Comparison of ENCODE assay signal across 18 cellular contexts in genomic region chr1:222995230-222995580, GRCh38.
DNase-seq lines count a peak whose midpoint lies in the region; ATAC-seq and TF ChIP-seq lines count a peak whose summit lies in the region.
"Had no signal": no experiment of that assay in that cellular context is flagged by ENCODE, and none has a peak within 500 bp of the region (broad histone marks: within the 10 kb centered on the region; RNA-seq: fewer than 3 reads in every experiment).

No MANE protein-coding gene starts in this region.

- H3K4ac ChIP-seq in H9 (ENCODE audit: low read depth, low read length), result no peak overlapping the region

- no peaks in the 10 kb centered on the region for H3K36me3 ChIP-seq in A673 (ENCODE audit: insufficient read depth, low read length, poor library complexity, severe bottlenecking)
- H3K36me3 ChIP-seq in adipocyte (ENCODE audit: control insufficient read depth, insufficient read depth, low read length, severe bottlenecking), result no peaks in the 10 kb centered on the region
- peaks cover 0 to 4% of the 10 kb centered on the region in 2 donors for H3K36me3 ChIP-seq in left lung
- peaks cover 0 to 11% (median 0%) of the 10 kb centered on the region in 3 donors for H3K36me3 ChIP-seq in esophagus squamous epithelium

- WGBS in H9 (ENCODE audit: extremely low coverage, insufficient read length, low lambda C conversion rate), result no CpG with 5 or more reads among the region's 3 CpGs
- 76 to 100% methylated on average over 3 of the region's 3 CpGs for WGBS in esophagus squamous epithelium, 2 donors

- no peaks in the 10 kb centered on the region for H3K23me2 ChIP-seq in H9 (ENCODE audit: insufficient read length, low read depth, low read length, poor library complexity, severe bottlenecking)

- no peaks in the 10 kb centered on the region for H3K9me3 Mint-ChIP-seq in H9
- H3K9me3 Mint-ChIP-seq in activated T-cell treated with anti-CD3 and anti-CD28 coated beads, Interleukin-2, amount 50 U/mL, for 24 hours, result no peaks in the 10 kb centered on the region

- H3K4me3 ChIP-seq in A673 (ENCODE audit: low read depth, low read length, poor library complexity, severe bottlenecking), result no peak overlapping the region
- peak overlapping the region; percentile 45 for H3K4me3 ChIP-seq in adipocyte (ENCODE audit: low read length)
- no peak overlapping the region for H3K4me3 ChIP-seq in left lung
- no peak overlapping the region for H3K4me3 ChIP-seq in esophagus squamous epithelium

- TF ChIP-seq CTCF in A673 (conservative IDR thresholded peaks at IDR 0.05; ENCODE audit: low read depth, low read length) (no peak), H9 (conservative IDR thresholded peaks at IDR 0.05) (no peak), left lung (IDR thresholded peaks at IDR 0.05) (no peak), esophagus squamous epithelium (IDR thresholded peaks at IDR 0.05) (no peak)

- CTCF ChIA-PET in A673 (lab: Charles Lee), result no interaction called here

- H3T11ph ChIP-seq in H9 (ENCODE audit: low read length), result no peak overlapping the region

- no peak overlapping the region for H3K23ac ChIP-seq in H9 (ENCODE audit: insufficient read length, low read depth, low read length)

- no peak overlapping the region for H3K56ac ChIP-seq in H9 (ENCODE audit: insufficient read length, low read depth, low read length)

- H2AK5ac ChIP-seq in H9 (ENCODE audit: insufficient read length, low read length), result no peak overlapping the region

- no peak overlapping the region for H2BK5ac ChIP-seq in H9 (ENCODE audit: insufficient read length, low read length)

- H3K27ac Mint-ChIP-seq in H9, result peak overlapping the region in 1 of 3 experiments; percentile 76; a peak in 2 of 7 replicates
- no peak overlapping the region for H3K27ac Mint-ChIP-seq in activated T-cell treated with anti-CD3 and anti-CD28 coated beads, Interleukin-2, amount 50 U/mL, for 24 hours
- H3K27ac Mint-ChIP-seq: activated naive CD8-positive, alpha-beta T cell had no signal

- no peak overlapping the region for H3K4me3 Mint-ChIP-seq in H9
- no peak overlapping the region for H3K4me3 Mint-ChIP-seq in activated T-cell treated with anti-CD3 and anti-CD28 coated beads, Interleukin-2, amount 50 U/mL, for 24 hours
- H3K4me3 Mint-ChIP-seq: activated naive CD8-positive, alpha-beta T cell had no signal

- H3K14ac ChIP-seq in H9 (ENCODE audit: insufficient read depth, low read length), result no peak overlapping the region

- intact Hi-C loops in A673 (cut with micrococcal nuclease; ENCODE audit: unreplicated experiment) (no loop called here), left lung (cut with DNase I) (no loop called here), esophagus squamous epithelium (cut with DNase I) (no loop called here)

- no peak for TF ChIP-seq POLR2A in esophagus squamous epithelium (IDR thresholded peaks at IDR 0.05)

- H2BK120ac ChIP-seq in H9 (ENCODE audit: low read depth, low read length, poor library complexity, severe bottlenecking), result no peak overlapping the region

- no peaks in the 10 kb centered on the region for H3K9me3 ChIP-seq in A673 (ENCODE audit: low read depth, low read length, poor library complexity, severe bottlenecking)
- no peaks in the 10 kb centered on the region for H3K9me3 ChIP-seq in H9 (ENCODE audit: control insufficient read depth, low read depth, low read length)
- no peaks in the 10 kb centered on the region for H3K9me3 ChIP-seq in adipocyte (ENCODE audit: control insufficient read depth, low read length)
- no peaks in the 10 kb centered on the region for H3K9me3 ChIP-seq in left lung
- no peaks in the 10 kb centered on the region for H3K9me3 ChIP-seq in esophagus squamous epithelium

- DNase-seq in A673 (ENCODE audit: low spot score), result peak; percentile 20
- DNase-seq in H9, result peak; percentile 33
- peak; percentile 56 for DNase-seq in adipocyte (ENCODE audit: low read depth)
- DNase-seq in left lung, result no peak
- no peak for DNase-seq in activated T-cell treated with anti-CD3 and anti-CD28 coated beads, Interleukin-2, amount 50 U/mL, for 24 hours
- DNase-seq in iPS-NIHi7 (ENCODE audit: extremely low spot score), result no peak
- DNase-seq in esophagus squamous epithelium (lab: John Stamatoyannopoulos, UW), result no peak
- DNase-seq: activated CD4-positive, alpha-beta T cell treated with anti-CD3 and anti-CD28 coated beads for 48 hours; activated T-cell treated with anti-CD3 and anti-CD28 coated beads for 4 hours; cerebellar nuclear complex; hippocampal formation; NCI-H510A; nucleus accumbens; small intestine; stimulated activated naive CD4-positive, alpha-beta T cell treated with Interleukin-2 at 50 U/mL for 16 hours had no signal

- no peak overlapping the region for H2BK12ac ChIP-seq in H9 (ENCODE audit: insufficient read length, low read depth, low read length)

- no peaks in the 10 kb centered on the region for H3K79me1 ChIP-seq in H9 (ENCODE audit: insufficient read depth, low read depth, low read length, poor library complexity, severe bottlenecking)

- H3K4me2 ChIP-seq in H9 (ENCODE audit: insufficient read depth, insufficient read length, low read length), result no peak overlapping the region
- H3K4me2 ChIP-seq: KMS-11 had no signal

- no peak overlapping the region for H2BK15ac ChIP-seq in H9 (ENCODE audit: low read depth, low read length)

- no peak overlapping the region for H2BK20ac ChIP-seq in H9 (ENCODE audit: low read depth, low read length, poor library complexity, severe bottlenecking)

- no peaks in the 10 kb centered on the region for H4K20me1 ChIP-seq in H9 (ENCODE audit: control insufficient read depth, insufficient read depth, insufficient read length)

- no TSS peak for BruUV-seq in A673 (replicated peaks; lab: Mats Ljungman, UMichigan)

- H3K27me3 ChIP-seq in A673 (replicated peaks; ENCODE audit: insufficient read depth, low read depth, low read length, poor library complexity) (no peaks in the 10 kb centered on the region), H9 (ENCODE audit: insufficient read depth, low read length) (no peaks in the 10 kb centered on the region), adipocyte (replicated peaks; ENCODE audit: control insufficient read depth, insufficient read depth, low read length) (no peaks in the 10 kb centered on the region), left lung (no peaks in the 10 kb centered on the region), esophagus squamous epithelium (no peaks in the 10 kb centered on the region)

- H4K91ac ChIP-seq in H9 (ENCODE audit: insufficient read length, low read depth, low read length), result no peak overlapping the region

- no peak overlapping the region for H2AFZ ChIP-seq in H9 (ENCODE audit: low read length)

- H3K4me1 Mint-ChIP-seq in H9, result peaks cover 25 to 29% of the 10 kb centered on the region in 2 experiments
- no peaks in the 10 kb centered on the region for H3K4me1 Mint-ChIP-seq in activated T-cell treated with anti-CD3 and anti-CD28 coated beads, Interleukin-2, amount 50 U/mL, for 24 hours (ENCODE audit: low read depth)

- H4K8ac ChIP-seq in H9 (replicated peaks; ENCODE audit: insufficient read length, low read depth, low read length), result no peak overlapping the region

- no peak overlapping the region for H4K5ac ChIP-seq in H9 (ENCODE audit: insufficient read length, low read depth, low read length)

- H3K4me1 ChIP-seq in A673 (ENCODE audit: insufficient read depth, low read length, poor library complexity, severe bottlenecking), result peaks cover 37% of the 10 kb centered on the region
- H3K4me1 ChIP-seq in H9 (ENCODE audit: insufficient read depth, low read length), result no peaks in the 10 kb centered on the region
- H3K4me1 ChIP-seq in adipocyte (ENCODE audit: control insufficient read depth, insufficient read depth, low read length), result peaks cover 18% of the 10 kb centered on the region
- peaks cover 6 to 15% of the 10 kb centered on the region in 2 donors for H3K4me1 ChIP-seq in left lung
- H3K4me1 ChIP-seq in esophagus squamous epithelium, result peaks cover 0 to 34% (median 4%) of the 10 kb centered on the region in 3 donors

- ATAC-seq in left lung (no peak), GM19035 (IDR thresholded peaks at IDR 0.05; ENCODE audit: unreplicated experiment) (no peak)

- H3K36me3 Mint-ChIP-seq in H9 (ENCODE audit: insufficient read depth in 1 of 3, low read depth in 3 of 3), result peaks cover 0 to 5% (median 0%) of the 10 kb centered on the region in 3 experiments; a peak in 2 of 7 replicates
- H3K36me3 Mint-ChIP-seq in activated T-cell treated with anti-CD3 and anti-CD28 coated beads, Interleukin-2, amount 50 U/mL, for 24 hours (ENCODE audit: low read depth), result peaks cover 9% of the 10 kb centered on the region

- H3K9ac ChIP-seq in H9 (ENCODE audit: extremely low read depth, insufficient read length, low read length) (no peak overlapping the region), adipocyte (ENCODE audit: low read length) (no peak overlapping the region)
- H3K9ac ChIP-seq: KMS-11 had no signal

- no peak overlapping the region for H3K18ac ChIP-seq in H9 (ENCODE audit: insufficient read length, low read depth, low read length)

- POLR2A ChIA-PET in A673 (lab: Charles Lee; ENCODE audit: low non-redundant PET), result no interaction called here

- peaks cover 6% of the 10 kb centered on the region for H3K27me3 Mint-ChIP-seq in H9 (ENCODE audit: low read depth)
- H3K27me3 Mint-ChIP-seq in activated T-cell treated with anti-CD3 and anti-CD28 coated beads, Interleukin-2, amount 50 U/mL, for 24 hours, result no peaks in the 10 kb centered on the region
- H3K27me3 Mint-ChIP-seq: activated naive CD8-positive, alpha-beta T cell had no signal

- H3K27ac ChIP-seq in A673 (ENCODE audit: low read depth, low read length, poor library complexity, severe bottlenecking), result no peak overlapping the region
- H3K27ac ChIP-seq in H9 (ENCODE audit: insufficient read length, low read depth, low read length), result no peak overlapping the region
- H3K27ac ChIP-seq in left lung, result peak overlapping the region; percentile 2 to 9
- H3K27ac ChIP-seq in esophagus squamous epithelium, result peak overlapping the region in 1 of 4 donors; percentile 34
- H3K27ac ChIP-seq: KMS-11 had no signal

- no peaks in the 10 kb centered on the region for H3K79me2 ChIP-seq in H9 (ENCODE audit: insufficient read depth, low read length)

Comparison
In these comparisons a context has a peak if more than half of its experiments do, and no peak if none do; other contexts are left out.
1. DNase-seq: peak in A673 (single experiment), H9 (single experiment) and adipocyte (single experiment); none in left lung (0 of 2), activated T-cell treated with anti-CD3 and anti-CD28 coated beads, Interleukin-2, amount 50 U/mL, for 24 hours (single experiment), iPS-NIHi7 (single experiment) and esophagus squamous epithelium (single experiment).
2. H3K27ac ChIP-seq: peak in left lung (2 of 2); none in A673 (single experiment) and H9 (single experiment).